Comparison of ENCODE assay signal across 1 cellular context in genomic region chr9:136496181-136496580, GRCh38.
A peak's percentile ranks its signal among the peaks of the same experiment; 100 is the strongest.
TF ChIP-seq lines count a peak whose summit lies in the region.

No MANE protein-coding gene starts in this region.

TF ChIP-seq in K562, 482 proteins besides CTCF, POLR2A, EP300 and RAD21:
- TF ChIP-seq DDX20 (tag; IDR thresholded peaks at IDR 0.05; ENCODE audit: low read depth), result no peak
- TF ChIP-seq ZNF354B (CRISPR knock-in tag; IDR thresholded peaks at IDR 0.05), result no peak
- TF ChIP-seq, protein P1, sequence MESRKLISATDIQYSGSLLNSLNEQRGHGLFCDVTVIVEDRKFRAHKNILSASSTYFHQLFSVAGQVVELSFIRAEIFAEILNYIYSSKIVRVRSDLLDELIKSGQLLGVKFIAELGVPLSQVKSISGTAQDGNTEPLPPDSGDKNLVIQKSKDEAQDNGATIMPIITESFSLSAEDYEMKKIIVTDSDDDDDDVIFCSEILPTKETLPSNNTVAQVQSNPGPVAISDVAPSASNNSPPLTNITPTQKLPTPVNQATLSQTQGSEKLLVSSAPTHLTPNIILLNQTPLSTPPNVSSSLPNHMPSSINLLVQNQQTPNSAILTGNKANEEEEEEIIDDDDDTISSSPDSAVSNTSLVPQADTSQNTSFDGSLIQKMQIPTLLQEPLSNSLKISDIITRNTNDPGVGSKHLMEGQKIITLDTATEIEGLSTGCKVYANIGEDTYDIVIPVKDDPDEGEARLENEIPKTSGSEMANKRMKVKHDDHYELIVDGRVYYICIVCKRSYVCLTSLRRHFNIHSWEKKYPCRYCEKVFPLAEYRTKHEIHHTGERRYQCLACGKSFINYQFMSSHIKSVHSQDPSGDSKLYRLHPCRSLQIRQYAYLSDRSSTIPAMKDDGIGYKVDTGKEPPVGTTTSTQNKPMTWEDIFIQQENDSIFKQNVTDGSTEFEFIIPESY (CRISPR knock-in tag; IDR thresholded peaks at IDR 0.05), result peak; percentile 34; the same call in 1 of the 2 replicates
- no peak for TF ChIP-seq ZNF311 (CRISPR knock-in tag; IDR thresholded peaks at IDR 0.05)
